ENCODE assay signal across 23 cellular contexts in the genomic region with DNA sequence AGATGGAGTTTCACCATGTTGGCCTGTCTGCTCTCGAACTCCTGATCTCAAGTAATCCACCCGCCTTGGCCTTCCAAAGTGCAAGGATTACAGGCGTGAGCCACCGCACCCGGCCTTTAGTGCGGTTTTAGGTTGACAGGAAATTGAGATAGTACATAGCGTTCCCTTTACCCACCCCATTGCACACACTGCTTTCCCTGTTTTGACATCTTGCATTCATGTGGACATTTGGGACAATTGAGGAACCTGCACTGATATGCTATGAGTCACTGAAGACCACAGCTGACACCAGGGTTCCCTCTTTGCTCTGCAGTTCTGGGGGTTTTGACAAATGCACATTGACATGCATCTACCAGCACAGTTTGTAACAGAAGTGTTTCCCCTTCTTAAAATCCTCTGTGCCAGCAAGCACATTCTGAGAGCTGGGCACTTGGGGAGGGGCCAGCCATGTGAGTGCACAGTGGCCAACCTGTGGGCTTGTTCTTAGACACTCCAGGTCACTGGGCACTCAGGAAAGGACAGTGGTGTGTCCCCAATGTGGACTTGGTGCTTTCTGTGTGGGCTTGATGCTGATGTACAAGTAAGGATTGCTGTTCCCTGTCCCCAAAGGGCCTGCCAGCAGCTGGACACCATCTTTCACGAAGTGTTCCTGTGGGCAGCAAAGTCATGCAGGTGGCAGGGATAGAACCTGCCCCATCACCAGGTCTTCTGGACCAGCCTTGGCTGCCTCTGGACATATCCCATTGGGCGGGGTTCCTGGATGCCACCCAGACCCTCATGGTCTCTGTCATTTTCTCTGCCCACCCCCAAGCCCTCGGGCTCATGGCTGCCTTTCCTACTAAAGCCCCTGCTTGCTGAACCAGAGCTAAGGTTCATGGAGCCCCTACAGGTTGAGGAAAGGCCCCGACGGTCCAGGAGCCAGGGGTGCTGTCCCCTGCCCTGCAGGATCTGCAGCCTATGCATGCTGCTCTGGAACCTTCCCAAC.
A peak's percentile ranks its signal among the peaks of the same experiment; 100 is the strongest.
DNase-seq lines count a peak whose midpoint lies in the region; ATAC-seq, FAIRE-seq and TF ChIP-seq lines count a peak whose summit lies in the region.
"Had no signal": no experiment of that assay in that cellular context is flagged by ENCODE, and none has a peak within 500 bp of the region (broad histone marks: within the 10 kb centered on the region; RNA-seq: fewer than 3 reads in every experiment).

No MANE protein-coding gene starts in this region.

- 53% methylated on average over 7 of the region's 12 CpGs for WGBS in right lobe of liver (ENCODE audit: insufficient coverage, low coverage, low lambda C conversion rate, missing lambda C conversion rate)
- WGBS in HepG2 (ENCODE audit: low lambda C conversion rate), result 21% methylated on average over 11 of the region's 12 CpGs
- 92% methylated on average over 9 of the region's 12 CpGs for WGBS in suprapubic skin

- intact Hi-C loops in right lobe of liver (cut with DNase I), result no loop called here
- intact Hi-C loops in HepG2 (cut with micrococcal nuclease; ENCODE audit: unreplicated experiment), result no loop called here
- intact Hi-C loops in naive thymus-derived CD4-positive, alpha-beta T cell (cut with micrococcal nuclease), result no loop called here
- intact Hi-C loops in colonic mucosa (cut with DNase I), result no loop called here

- no peaks in the 10 kb centered on the region for H3K4me1 Mint-ChIP-seq in naive thymus-derived CD4-positive, alpha-beta T cell
- H3K4me1 Mint-ChIP-seq: B cell had no signal

- TF ChIP-seq CTCF in right lobe of liver (IDR thresholded peaks at IDR 0.05), result no peak
- TF ChIP-seq CTCF in HepG2 (CRISPR knock-in tag; IDR thresholded peaks at IDR 0.05), result no peak
- TF ChIP-seq CTCF in colonic mucosa (IDR thresholded peaks at IDR 0.05), result no peak
- TF ChIP-seq CTCF in suprapubic skin (IDR thresholded peaks at IDR 0.05), result no peak

- H3K27me3 ChIP-seq in right lobe of liver (no peaks in the 10 kb centered on the region), HepG2 (ENCODE audit: control insufficient read depth in 1 of 2, insufficient read depth in 2 of 2, low read length in 2 of 2) (peaks cover 0 to 18% of the 10 kb centered on the region in 2 experiments; a peak in 3 of 5 replicates), layer of hippocampus (ENCODE audit: control insufficient read depth, insufficient read depth, low read length) (peaks cover 2% of the 10 kb centered on the region), colonic mucosa (no peaks in the 10 kb centered on the region), suprapubic skin (peaks cover 19% of the 10 kb centered on the region)
- H3K27me3 ChIP-seq in naive thymus-derived CD4-positive, alpha-beta T cell (ENCODE audit: control insufficient read depth in 2 of 2, insufficient read depth in 2 of 2, low read length in 2 of 2), result no peaks in the 10 kb centered on the region

- peaks cover 0 to 10% (median 5%) of the 10 kb centered on the region in 5 donors for H3K27me3 Mint-ChIP-seq in naive thymus-derived CD4-positive, alpha-beta T cell
- H3K27me3 Mint-ChIP-seq: B cell had no signal

- TF ChIP-seq EP300 in HepG2 (IDR thresholded peaks at IDR 0.05; ENCODE audit: low read depth in 2 of 2, low read length in 2 of 2) (no peak), HepG2 (CRISPR knock-in tag; IDR thresholded peaks at IDR 0.05; ENCODE audit: borderline replicate concordance) (no peak), suprapubic skin (IDR thresholded peaks at IDR 0.05) (no peak)

- no peaks in the 10 kb centered on the region for H3K36me3 Mint-ChIP-seq in naive thymus-derived CD4-positive, alpha-beta T cell

- H2AFZ ChIP-seq in HepG2 (ENCODE audit: low read length), result no peak overlapping the region
- H2AFZ ChIP-seq: PC-9 had no signal

- CTCF ChIA-PET in HepG2 (lab: Yijun Ruan, JAX; ENCODE audit: low intra/inter-chr PET ratio, low total read pairs), result no interaction called here
- CTCF ChIA-PET in naive thymus-derived CD4-positive, alpha-beta T cell (lab: Charles Lee), result no interaction called here

- in situ Hi-C loops in HepG2 (cut with HindIII; ENCODE audit: extremely low pct_ligation_motif_present, low pct_unique_long_range_greater_than_20kb), result no loop called here

- H3K9ac ChIP-seq in HepG2 (ENCODE audit: insufficient read depth, low read depth, low read length), result no peak overlapping the region
- no peak overlapping the region for H3K9ac ChIP-seq in colonic mucosa (ENCODE audit: low read depth in 2 of 2, low read length in 2 of 2)

- no peak overlapping the region for H3K4me3 Mint-ChIP-seq in naive thymus-derived CD4-positive, alpha-beta T cell
- H3K4me3 Mint-ChIP-seq: B cell; CD4-positive, alpha-beta T cell had no signal

- no peak overlapping the region for H3K4me2 ChIP-seq in HepG2 (ENCODE audit: low read depth, low read length)
- H3K4me2 ChIP-seq: PC-9 had no signal

- no peak for TF ChIP-seq RAD21 in HepG2 (CRISPR knock-in tag; IDR thresholded peaks at IDR 0.05)

- no peak overlapping the region for H3K27ac Mint-ChIP-seq in naive thymus-derived CD4-positive, alpha-beta T cell
- H3K27ac Mint-ChIP-seq: B cell; CD4-positive, alpha-beta T cell had no signal

- peak; percentile 37 to 50 (median 44) for ATAC-seq in right lobe of liver
- no peak for ATAC-seq in HepG2
- ATAC-seq in naive thymus-derived CD4-positive, alpha-beta T cell, result peak; percentile 29

- no TSS peak for BruUV-seq in HepG2 (replicated peaks; lab: Mats Ljungman, UMichigan)

- DNase-seq in right lobe of liver (no peak), HepG2 (ENCODE audit: low spot score) (no peak), DMS53 treated with DMSO at 0.1 percent for 48 hours (lab: John Stamatoyannopoulos, UW; ENCODE audit: unreplicated experiment) (no peak), colonic mucosa (no peak), suprapubic skin (ENCODE audit: low spot score in 2 of 2) (no peak), SIG-M5 (lab: John Stamatoyannopoulos, UW) (no peak)
- no peak for DNase-seq in naive thymus-derived CD4-positive, alpha-beta T cell
- DNase-seq: Caco-2, GOT3, HCEC 1CT, KG1, NCI-H1694 treated with DMSO at 0.1 percent for 48 hours, NCI-H446, NCI-H526 treated with DMSO at 0.1 percent for 48 hours, PC-9, RPMI8226, SHP77, SW 1271 had no signal

- no peak overlapping the region for H3K4me3 ChIP-seq in right lobe of liver
- H3K4me3 ChIP-seq in HepG2 (replicated peaks in 1 of 3; ENCODE audit: insufficient read depth in 1 of 3, low read depth in 2 of 3, low read length in 3 of 3), result no peak overlapping the region
- no peak overlapping the region for H3K4me3 ChIP-seq in naive thymus-derived CD4-positive, alpha-beta T cell (ENCODE audit: low read length)
- no peak overlapping the region for H3K4me3 ChIP-seq in colonic mucosa
- H3K4me3 ChIP-seq in suprapubic skin, result no peak overlapping the region
- H3K4me3 ChIP-seq: PC-9, SK-N-MC had no signal

- peaks cover 0 to 5% (median 0%) of the 10 kb centered on the region in 11 donors for H3K9me3 Mint-ChIP-seq in naive thymus-derived CD4-positive, alpha-beta T cell
- H3K9me3 Mint-ChIP-seq: CD4-positive, alpha-beta T cell had no signal

- H3K4me1 ChIP-seq in right lobe of liver, result no peaks in the 10 kb centered on the region
- no peaks in the 10 kb centered on the region for H3K4me1 ChIP-seq in HepG2 (ENCODE audit: insufficient read depth, low read length)
- H3K4me1 ChIP-seq in naive thymus-derived CD4-positive, alpha-beta T cell (ENCODE audit: control insufficient read depth in 2 of 2, insufficient read depth in 2 of 2, low read length in 2 of 2), result no peaks in the 10 kb centered on the region
- no peaks in the 10 kb centered on the region for H3K4me1 ChIP-seq in colonic mucosa
- H3K4me1 ChIP-seq in suprapubic skin, result no peaks in the 10 kb centered on the region
- H3K4me1 ChIP-seq: Caco-2 had no signal

- no peak for TF ChIP-seq POLR2A in right lobe of liver (IDR thresholded peaks at IDR 0.05)
- no peak for TF ChIP-seq POLR2A in HepG2 (IDR thresholded peaks at IDR 0.05; ENCODE audit: insufficient read depth in 1 of 2, low read depth in 2 of 2, low read length in 2 of 2)
- no peak for TF ChIP-seq POLR2A in suprapubic skin (IDR thresholded peaks at IDR 0.05)

- no peaks in the 10 kb centered on the region for H3K79me2 ChIP-seq in HepG2 (ENCODE audit: insufficient read depth, low read length)

- POLR2A ChIA-PET in HepG2 (lab: Yijun Ruan, JAX), result no interaction called here
- POLR2A ChIA-PET in naive thymus-derived CD4-positive, alpha-beta T cell (lab: Charles Lee), result no interaction called here

- no peaks in the 10 kb centered on the region for H3K36me3 ChIP-seq in right lobe of liver
- no peaks in the 10 kb centered on the region for H3K36me3 ChIP-seq in HepG2 (replicated peaks in 1 of 2; ENCODE audit: control insufficient read depth in 1 of 2, insufficient read depth in 2 of 2, low read length in 2 of 2)
- no peaks in the 10 kb centered on the region for H3K36me3 ChIP-seq in naive thymus-derived CD4-positive, alpha-beta T cell (ENCODE audit: control insufficient read depth in 2 of 3, insufficient read depth in 3 of 3, low read length in 3 of 3)
- no peaks in the 10 kb centered on the region for H3K36me3 ChIP-seq in colonic mucosa
- no peaks in the 10 kb centered on the region for H3K36me3 ChIP-seq in suprapubic skin

- FAIRE-seq in HepG2 (lab: Jason Lieb, UNC), result no peak
- FAIRE-seq: GM12891 had no signal

- H3K9me3 ChIP-seq in right lobe of liver, result no peaks in the 10 kb centered on the region
- no peaks in the 10 kb centered on the region for H3K9me3 ChIP-seq in HepG2 (ENCODE audit: low read length)
- no peaks in the 10 kb centered on the region for H3K9me3 ChIP-seq in naive thymus-derived CD4-positive, alpha-beta T cell (ENCODE audit: control insufficient read depth in 2 of 3, low read length in 3 of 3)
- no peaks in the 10 kb centered on the region for H3K9me3 ChIP-seq in colonic mucosa
- H3K9me3 ChIP-seq in suprapubic skin, result no peaks in the 10 kb centered on the region
- H3K9me3 ChIP-seq: Caco-2 had no signal

- H4K20me1 ChIP-seq in HepG2 (ENCODE audit: insufficient read depth, low read length), result no peaks in the 10 kb centered on the region

- H3K27ac ChIP-seq in right lobe of liver, result no peak overlapping the region
- no peak overlapping the region for H3K27ac ChIP-seq in HepG2 (ENCODE audit: extremely low read length, insufficient read depth, low read length)
- H3K27ac ChIP-seq in layer of hippocampus (ENCODE audit: low read depth, low read length), result peak overlapping the region; percentile 23
- no peak overlapping the region for H3K27ac ChIP-seq in naive thymus-derived CD4-positive, alpha-beta T cell (ENCODE audit: low read depth, low read length)
- no peak overlapping the region for H3K27ac ChIP-seq in colonic mucosa
- H3K27ac ChIP-seq in suprapubic skin, result no peak overlapping the region
- H3K27ac ChIP-seq: PC-9, SK-N-MC had no signal

TF ChIP-seq in HepG2, 621 proteins besides CTCF, POLR2A, EP300 and RAD21 (continues in another document):
- TF ChIP-seq ZKSCAN5 (CRISPR knock-in tag; IDR thresholded peaks at IDR 0.05), result no peak
- TF ChIP-seq, protein P1, sequence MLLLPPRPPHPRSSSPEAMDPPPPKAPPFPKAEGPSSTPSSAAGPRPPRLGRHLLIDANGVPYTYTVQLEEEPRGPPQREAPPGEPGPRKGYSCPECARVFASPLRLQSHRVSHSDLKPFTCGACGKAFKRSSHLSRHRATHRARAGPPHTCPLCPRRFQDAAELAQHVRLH (CRISPR knock-in tag; IDR thresholded peaks at IDR 0.05; ENCODE audit: borderline replicate concordance, low read depth), result no peak
- TF ChIP-seq NBN (conservative IDR thresholded peaks at IDR 0.05), result no peak
- no peak for TF ChIP-seq ZNF484 (CRISPR knock-in tag; IDR thresholded peaks at IDR 0.05; ENCODE audit: borderline replicate concordance, low read depth)
